ENCODE assay signal across 1 cellular context in genomic region chr1:244962140-244962539, GRCh38.
A peak's percentile ranks its signal among the peaks of the same experiment; 100 is the strongest.
TF ChIP-seq lines count a peak whose summit lies in the region.

No MANE protein-coding gene starts in this region.

TF ChIP-seq in K562, 482 proteins besides CTCF, POLR2A, EP300 and RAD21 (continued from another document):
- TF ChIP-seq THRB (CRISPR knock-in tag; conservative IDR thresholded peaks at IDR 0.05) (no peak), ATF4 (CRISPR knock-in tag; IDR thresholded peaks at IDR 0.05) (no peak), RAD51 (IDR thresholded peaks at IDR 0.05; ENCODE audit: borderline replicate concordance, low read depth) (peak; percentile 67; the same call in 1 of the 2 replicates), GATAD2B (IDR thresholded peaks at IDR 0.05; ENCODE audit: borderline replicate concordance) (no peak), USF2 (CRISPR knock-in tag; IDR thresholded peaks at IDR 0.05) (peak; percentile 42), ZNF232 (CRISPR knock-in tag; IDR thresholded peaks at IDR 0.05) (no peak), MXI1 (IDR thresholded peaks at IDR 0.05; ENCODE audit: low read depth, low read length) (no peak), POLR2AphosphoS5 (IDR thresholded peaks at IDR 0.05; ENCODE audit: control insufficient read depth, insufficient read depth, low read depth, low read length) (no peak), TAF7 (tag; IDR thresholded peaks at IDR 0.05) (no peak), USF1 (CRISPR knock-in tag; IDR thresholded peaks at IDR 0.05) (peak; percentile 43), TFAM (CRISPR knock-in tag; conservative IDR thresholded peaks at IDR 0.05) (no peak), SRSF3 (IDR thresholded peaks at IDR 0.05; ENCODE audit: insufficient read depth, low read length) (no peak), FUS (optimal IDR thresholded peaks at IDR 0.05; ENCODE audit: low read depth, low read length) (no peak)
